ENCODE assay signal across 8 cellular contexts in genomic region chr20:31951203-31951529, GRCh38. TPM values are rescaled to one million over a fixed set of nuclear protein-coding genes. Genes with fewer than 3 reads are reported as not detected.
DNase-seq lines count a peak whose midpoint lies in the region; ATAC-seq and TF ChIP-seq lines count a peak whose summit lies in the region.

No MANE protein-coding gene starts in this region.

- H4K8ac ChIP-seq in H9 (replicated peaks; ENCODE audit: insufficient read length, low read depth, low read length): no peak overlapping the region

- no peak overlapping the region for H2AFZ ChIP-seq in H9 (ENCODE audit: low read length)

- H3K9me3 ChIP-seq in H9 (ENCODE audit: control insufficient read depth, low read depth, low read length): no peaks in the 10 kb centered on the region
- H3K9me3 ChIP-seq in right cardiac atrium (ENCODE audit: control insufficient read depth, low read length): no peaks in the 10 kb centered on the region
- no peaks in the 10 kb centered on the region for H3K9me3 ChIP-seq in skeletal muscle satellite cell (replicated peaks; ENCODE audit: low read length)

- CTCF ChIA-PET in WTC11 (lab: Charles Lee): interaction anchor here (0.6 to 4.1 kb wide), 32 partner anchors 8 to 290 kb away, joined by 3 to 96 read pairs (median 10); partner anchors contain the start of genes MYLK2, TM9SF4 and XKR7

- no peak overlapping the region for H2BK20ac ChIP-seq in H9 (ENCODE audit: low read depth, low read length, poor library complexity, severe bottlenecking)

- peak overlapping the region; percentile 40 for H3K9ac ChIP-seq in H9 (ENCODE audit: extremely low read depth, insufficient read length, low read length)
- H3K9ac ChIP-seq in skeletal muscle satellite cell (ENCODE audit: low read depth, low read length): peak overlapping the region; percentile 97

- H3K36me3 ChIP-seq in skeletal muscle satellite cell (ENCODE audit: insufficient read depth, low read length): peaks cover 29% of the 10 kb centered on the region

- H3K27ac Mint-ChIP-seq in H9: peak overlapping the region in 2 of 3 experiments; percentile 86 to 98; a peak in 5 of 7 replicates
- peak overlapping the region; percentile 92; the same call in 1 of the 2 replicates for H3K27ac Mint-ChIP-seq in WTC11

- H2BK120ac ChIP-seq in H9 (ENCODE audit: low read depth, low read length, poor library complexity, severe bottlenecking): no peak overlapping the region

- H3K18ac ChIP-seq in H9 (ENCODE audit: insufficient read length, low read depth, low read length): no peak overlapping the region

- peaks cover 27% of the 10 kb centered on the region for H3K27me3 Mint-ChIP-seq in H9 (ENCODE audit: low read depth)
- H3K27me3 Mint-ChIP-seq in WTC11 (ENCODE audit: low read depth): peaks cover 13% of the 10 kb centered on the region

- no peak overlapping the region for H4K5ac ChIP-seq in H9 (ENCODE audit: insufficient read length, low read depth, low read length)

- intact Hi-C loops in right cardiac atrium (cut with DNase I): loop anchor here (5.0 to 10.0 kb wide), 3 partner anchors 74 to 99 kb away; no protein-coding TSS in a partner anchor

- no peaks in the 10 kb centered on the region for H3K4me1 ChIP-seq in H9 (ENCODE audit: insufficient read depth, low read length)
- peaks cover 6% of the 10 kb centered on the region for H3K4me1 ChIP-seq in right cardiac atrium (ENCODE audit: control insufficient read depth, insufficient read depth, low read length)
- peaks cover 9% of the 10 kb centered on the region for H3K4me1 ChIP-seq in skeletal muscle satellite cell (ENCODE audit: control insufficient read depth, insufficient read depth, low read length)

- H3K27me3 ChIP-seq in H9 (ENCODE audit: insufficient read depth, low read length): no peaks in the 10 kb centered on the region
- no peaks in the 10 kb centered on the region for H3K27me3 ChIP-seq in right cardiac atrium (ENCODE audit: control insufficient read depth, insufficient read depth)
- peaks cover 14% of the 10 kb centered on the region for H3K27me3 ChIP-seq in skeletal muscle satellite cell (ENCODE audit: control insufficient read depth, insufficient read depth, low read length)

- peaks cover 5% of the 10 kb centered on the region; the same call in 1 of the 2 replicates for H3K79me2 ChIP-seq in H9 (ENCODE audit: insufficient read depth, low read length)

- H2BK12ac ChIP-seq in H9 (ENCODE audit: insufficient read length, low read depth, low read length): no peak overlapping the region

- H3K4me2 ChIP-seq in H9 (ENCODE audit: insufficient read depth, insufficient read length, low read length) (peak overlapping the region; percentile 78), skeletal muscle satellite cell (ENCODE audit: low read length) (peak overlapping the region; percentile 94)

- POLR2A ChIA-PET in WTC11 (lab: Charles Lee): interaction anchor here (0.9 to 1.2 kb wide), 2 partner anchors 9 to 17 kb away, joined by 3 to 4 read pairs; partner anchors contain the start of gene XKR7

- DNase-seq in H9 (no peak), WTC11 (ENCODE audit: low spot score) (no peak), right cardiac atrium (no peak), superior temporal gyrus (ENCODE audit: extremely low spot score) (no peak), NCI-H146 (lab: John Stamatoyannopoulos, UW) (no peak)
- DNase-seq in activated effector memory CD4-positive, alpha-beta T cell treated with Interleukin-2 at 50 U/mL for 16 hours: no peak

- H3K36me3 Mint-ChIP-seq in H9 (ENCODE audit: insufficient read depth in 1 of 3, low read depth in 3 of 3): peaks cover 32 to 40% (median 37%) of the 10 kb centered on the region in 3 experiments
- H3K36me3 Mint-ChIP-seq in WTC11: peaks cover 35% of the 10 kb centered on the region

- no peak overlapping the region for H2AK5ac ChIP-seq in H9 (ENCODE audit: insufficient read length, low read length)

- H3K9me3 Mint-ChIP-seq in H9 (no peaks in the 10 kb centered on the region; a peak in 2 of 5 replicates), WTC11 (peaks cover 11% of the 10 kb centered on the region)

- no peak for ATAC-seq in WTC11
- ATAC-seq in right cardiac atrium: no peak
- ATAC-seq in HG03457 (IDR thresholded peaks at IDR 0.05; ENCODE audit: unreplicated experiment): no peak

- no peaks in the 10 kb centered on the region for H4K20me1 ChIP-seq in H9 (ENCODE audit: control insufficient read depth, insufficient read depth, insufficient read length)

- H3K4me3 ChIP-seq in right cardiac atrium (ENCODE audit: low read length) (peak overlapping the region; percentile 85), skeletal muscle satellite cell (ENCODE audit: low read length) (peak overlapping the region; percentile 96)

- H3K27ac ChIP-seq in H9 (ENCODE audit: insufficient read length, low read depth, low read length) (no peak overlapping the region), right cardiac atrium (ENCODE audit: low read length) (peak overlapping the region; percentile 55)

- no peak for TF ChIP-seq CTCF in H9 (conservative IDR thresholded peaks at IDR 0.05)
- no peak for TF ChIP-seq CTCF in WTC11 (IDR thresholded peaks at IDR 0.05)

- peaks cover 7% of the 10 kb centered on the region for H3K23me2 ChIP-seq in H9 (ENCODE audit: insufficient read length, low read depth, low read length, poor library complexity, severe bottlenecking)

- peaks cover 10% of the 10 kb centered on the region for H3K79me1 ChIP-seq in H9 (ENCODE audit: insufficient read depth, low read depth, low read length, poor library complexity, severe bottlenecking)

- H3K4me1 Mint-ChIP-seq in H9 (peaks cover 9 to 11% of the 10 kb centered on the region in 2 experiments), WTC11 (peaks cover 8% of the 10 kb centered on the region)

- H4K91ac ChIP-seq in H9 (ENCODE audit: insufficient read length, low read depth, low read length): no peak overlapping the region

- H3K23ac ChIP-seq in H9 (ENCODE audit: insufficient read length, low read depth, low read length): no peak overlapping the region

- no peak overlapping the region for H3K56ac ChIP-seq in H9 (ENCODE audit: insufficient read length, low read depth, low read length)

- no peak overlapping the region for H3K4ac ChIP-seq in H9 (ENCODE audit: low read depth, low read length)

- H3K14ac ChIP-seq in H9 (ENCODE audit: insufficient read depth, low read length): peak overlapping the region; percentile 6; the same call in 1 of the 2 replicates

- H3K4me3 Mint-ChIP-seq in H9: peak overlapping the region; percentile 98 to 99
- H3K4me3 Mint-ChIP-seq in WTC11: peak overlapping the region; percentile 98

- H3T11ph ChIP-seq in H9 (ENCODE audit: low read length): no peak overlapping the region

- no peak overlapping the region for H2BK5ac ChIP-seq in H9 (ENCODE audit: insufficient read length, low read length)

- H2BK15ac ChIP-seq in H9 (ENCODE audit: low read depth, low read length): no peak overlapping the region

- no CpG with 5 or more reads among the region's 6 CpGs for WGBS in H9 (ENCODE audit: extremely low coverage, insufficient read length, low lambda C conversion rate)
- 5% methylated on average over 6 of the region's 6 CpGs for WGBS in right cardiac atrium

TF ChIP-seq in WTC11, 78 proteins besides CTCF, POLR2A, EP300 and RAD21:
- TF ChIP-seq, protein P1, sequence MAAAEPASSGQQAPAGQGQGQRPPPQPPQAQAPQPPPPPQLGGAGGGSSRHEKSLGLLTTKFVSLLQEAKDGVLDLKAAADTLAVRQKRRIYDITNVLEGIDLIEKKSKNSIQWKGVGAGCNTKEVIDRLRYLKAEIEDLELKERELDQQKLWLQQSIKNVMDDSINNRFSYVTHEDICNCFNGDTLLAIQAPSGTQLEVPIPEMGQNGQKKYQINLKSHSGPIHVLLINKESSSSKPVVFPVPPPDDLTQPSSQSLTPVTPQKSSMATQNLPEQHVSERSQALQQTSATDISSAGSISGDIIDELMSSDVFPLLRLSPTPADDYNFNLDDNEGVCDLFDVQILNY (CRISPR knock-in tag; IDR thresholded peaks at IDR 0.05): no peak

RNA-seq across cellular contexts. Expression of gene PDRG1, which starts 0.7 kb away (rescaled TPM):
- total RNA-seq in H9 (2021): 31.1 and 32.2 TPM in 2 replicates
- total RNA-seq in WTC11 (2021): 16.0 to 17.6 TPM (median 17.2 TPM) in 3 replicates
- 1 to 10 TPM; 7.4 to 8.8 (median 8.6) TPM for total RNA-seq in right cardiac atrium
- polyA plus RNA-seq in right cardiac atrium: 11.9 TPM
- 3.0 and 3.1 TPM in 2 replicates for total RNA-seq in skeletal muscle satellite cell (2012; rRNA removed)

RNA-seq across cellular contexts. Expression of gene XKR7, which starts 16.8 kb away (rescaled TPM):
- total RNA-seq in H9 (2021) (1.3 and 1.5 TPM in 2 replicates), WTC11 (2021) (2.3 to 2.6 TPM (median 2.5 TPM) in 3 replicates), right cardiac atrium (not detected)
- under 0.01 TPM for polyA plus RNA-seq in right cardiac atrium
- total RNA-seq in skeletal muscle satellite cell (2012; rRNA removed): not detected in 2 replicates

RNA-seq across cellular contexts. Expression of gene CCM2L, which starts 59.1 kb away (rescaled TPM):
- total RNA-seq in H9 (2021) (4.6 and 5.2 TPM in 2 replicates), WTC11 (2021) (7.8 to 10.9 TPM (median 9.1 TPM) in 3 replicates), right cardiac atrium (1 to 10 TPM; 5.6 to 9.6 (median 7.8) TPM)
- polyA plus RNA-seq in right cardiac atrium: 10.3 TPM
- not detected in 2 replicates for total RNA-seq in skeletal muscle satellite cell (2012; rRNA removed)
